8 cellular contexts compared by ENCODE assay signal in genomic region chr3:47421741-47422649, GRCh38. TPM values are rescaled to one million over a fixed set of nuclear protein-coding genes. Genes with fewer than 3 reads are reported as not detected.
DNase-seq lines count a peak whose midpoint lies in the region; ATAC-seq and TF ChIP-seq lines count a peak whose summit lies in the region.

No MANE protein-coding gene starts in this region.

- H4K12ac ChIP-seq in trophoblast cell (ENCODE audit: low read depth, low read length), result no peak overlapping the region

- no peaks in the 10 kb centered on the region; the same call in 1 of the 2 replicates for H3K27me3 Mint-ChIP-seq in H9 (ENCODE audit: low read depth)

- H3K4me1 Mint-ChIP-seq in H9, result peaks cover 6 to 11% of the 10 kb centered on the region in 2 experiments

- H2AK5ac ChIP-seq in H9 (ENCODE audit: insufficient read length, low read length), result no peak overlapping the region
- H2AK5ac ChIP-seq in trophoblast cell (ENCODE audit: low read length), result no peak overlapping the region

- H3K9me3 ChIP-seq in H9 (ENCODE audit: control insufficient read depth, low read depth, low read length) (no peaks in the 10 kb centered on the region), WERI-Rb-1 (ENCODE audit: severe bottlenecking) (no peaks in the 10 kb centered on the region), trophoblast cell (ENCODE audit: insufficient read depth, low read depth, low read length) (peaks cover 3% of the 10 kb centered on the region)

- H3K79me2 ChIP-seq in H9 (ENCODE audit: insufficient read depth, low read length) (no peaks in the 10 kb centered on the region), trophoblast cell (ENCODE audit: control insufficient read depth, insufficient read depth, low read length, poor library complexity) (no peaks in the 10 kb centered on the region)

- no peaks in the 10 kb centered on the region for H3K23me2 ChIP-seq in H9 (ENCODE audit: insufficient read length, low read depth, low read length, poor library complexity, severe bottlenecking)

- no peak overlapping the region for H3T11ph ChIP-seq in H9 (ENCODE audit: low read length)

- no peak overlapping the region for H2BK120ac ChIP-seq in H9 (ENCODE audit: low read depth, low read length, poor library complexity, severe bottlenecking)
- H2BK120ac ChIP-seq in trophoblast cell (ENCODE audit: insufficient read depth, low read length, poor library complexity), result no peak overlapping the region

- H3K36me3 Mint-ChIP-seq in H9 (ENCODE audit: insufficient read depth in 1 of 3, low read depth in 3 of 3), result peaks cover 17 to 54% (median 41%) of the 10 kb centered on the region in 3 experiments

- no peak overlapping the region for H2BK12ac ChIP-seq in H9 (ENCODE audit: insufficient read length, low read depth, low read length)
- no peak overlapping the region for H2BK12ac ChIP-seq in trophoblast cell (ENCODE audit: low read length)

- H2BK5ac ChIP-seq in H9 (ENCODE audit: insufficient read length, low read length), result no peak overlapping the region
- H2BK5ac ChIP-seq in trophoblast cell (ENCODE audit: low read depth, low read length, poor library complexity), result no peak overlapping the region

- no peak overlapping the region for H4K5ac ChIP-seq in H9 (ENCODE audit: insufficient read length, low read depth, low read length)

- H2AFZ ChIP-seq in H9 (ENCODE audit: low read length) (no peak overlapping the region), trophoblast cell (ENCODE audit: insufficient read depth, low read length, poor library complexity) (no peak overlapping the region)

- H3K18ac ChIP-seq in H9 (ENCODE audit: insufficient read length, low read depth, low read length), result no peak overlapping the region
- no peak overlapping the region for H3K18ac ChIP-seq in trophoblast cell (ENCODE audit: low read length)

- H2BK15ac ChIP-seq in H9 (ENCODE audit: low read depth, low read length), result no peak overlapping the region

- H3K23ac ChIP-seq in H9 (ENCODE audit: insufficient read length, low read depth, low read length), result no peak overlapping the region
- no peak overlapping the region for H3K23ac ChIP-seq in trophoblast cell (ENCODE audit: low read length)

- ATAC-seq in HG03439 (IDR thresholded peaks at IDR 0.05; ENCODE audit: unreplicated experiment) (no peak), GM18907 (IDR thresholded peaks at IDR 0.05; ENCODE audit: unreplicated experiment) (no peak)

- no peak overlapping the region for H4K8ac ChIP-seq in H9 (replicated peaks; ENCODE audit: insufficient read length, low read depth, low read length)
- peak overlapping the region; percentile 85 for H4K8ac ChIP-seq in trophoblast cell (ENCODE audit: low read depth, low read length)

- no peak overlapping the region for H2BK20ac ChIP-seq in H9 (ENCODE audit: low read depth, low read length, poor library complexity, severe bottlenecking)

- H3K79me1 ChIP-seq in H9 (ENCODE audit: insufficient read depth, low read depth, low read length, poor library complexity, severe bottlenecking), result no peaks in the 10 kb centered on the region
- H3K79me1 ChIP-seq in trophoblast cell (ENCODE audit: low read length), result no peaks in the 10 kb centered on the region

- no CpG with 5 or more reads among the region's 13 CpGs for WGBS in H9 (ENCODE audit: extremely low coverage, insufficient read length, low lambda C conversion rate)
- no CpG with 5 or more reads among the region's 13 CpGs for WGBS in trophoblast cell (ENCODE audit: extremely low coverage, insufficient coverage, insufficient read length)

- DNase-seq in AG10803 (ENCODE audit: low read depth) (peak; percentile 27), H9 (no peak), WERI-Rb-1 (no peak), fibroblast of gingiva (ENCODE audit: low read depth) (peak; percentile 25), trophoblast cell (peak in 1 of 2 donors; percentile 33), NCI-H524 treated with DMSO at 0.1 percent for 48 hours (lab: John Stamatoyannopoulos, UW) (no peak)

- H3K36me3 ChIP-seq in WERI-Rb-1, result peaks cover 60% of the 10 kb centered on the region
- H3K36me3 ChIP-seq in trophoblast cell (ENCODE audit: control insufficient read depth in 1 of 2, insufficient read depth in 2 of 2, low read length in 2 of 2), result peaks cover 38 to 49% of the 10 kb centered on the region in 2 experiments

- no peak overlapping the region for H3K4me3 ChIP-seq in AG10803 (ENCODE audit: low read length)
- no peak overlapping the region for H3K4me3 ChIP-seq in WERI-Rb-1 (ENCODE audit: low read depth, low read length)
- no peak overlapping the region for H3K4me3 ChIP-seq in trophoblast cell (ENCODE audit: low read depth, low read length)

- no peak overlapping the region for H3K9ac ChIP-seq in H9 (ENCODE audit: extremely low read depth, insufficient read length, low read length)
- H3K9ac ChIP-seq in trophoblast cell (ENCODE audit: low read length), result no peak overlapping the region

- peak; percentile 33 for TF ChIP-seq CTCF in AG10803 (conservative IDR thresholded peaks at IDR 0.05; ENCODE audit: low read length)
- TF ChIP-seq CTCF in H9 (conservative IDR thresholded peaks at IDR 0.05), result peak; percentile 47; the same call in 2 of the 3 replicates
- TF ChIP-seq CTCF in WERI-Rb-1 (IDR thresholded peaks at IDR 0.05; ENCODE audit: low read depth, low read length), result peak; percentile 53

- no peak overlapping the region for H3K56ac ChIP-seq in H9 (ENCODE audit: insufficient read length, low read depth, low read length)

- no peak overlapping the region for H4K91ac ChIP-seq in H9 (ENCODE audit: insufficient read length, low read depth, low read length)
- no peak overlapping the region for H4K91ac ChIP-seq in trophoblast cell (ENCODE audit: low read depth, low read length)

- H3K27ac ChIP-seq in H9 (ENCODE audit: insufficient read length, low read depth, low read length) (peak overlapping the region; percentile 15), WERI-Rb-1 (peak overlapping the region; percentile 77), trophoblast cell (ENCODE audit: low read depth, low read length) (no peak overlapping the region)

- H3K9me3 Mint-ChIP-seq in H9, result peaks cover 0 to 3% of the 10 kb centered on the region in 2 experiments; a peak in 2 of 5 replicates

- H3K14ac ChIP-seq in H9 (ENCODE audit: insufficient read depth, low read length), result no peak overlapping the region
- H3K14ac ChIP-seq in trophoblast cell (ENCODE audit: low read length), result no peak overlapping the region

- H3K27ac Mint-ChIP-seq in H9, result peak overlapping the region in 2 of 3 experiments; percentile 61 to 97; a peak in 3 of 7 replicates

- H3K4me2 ChIP-seq in H9 (ENCODE audit: insufficient read depth, insufficient read length, low read length) (no peak overlapping the region), trophoblast cell (ENCODE audit: low read length) (no peak overlapping the region)

- H3K4me3 Mint-ChIP-seq in H9, result no peak overlapping the region

- no peak overlapping the region; the same call in 1 of the 2 replicates for H3K4ac ChIP-seq in H9 (ENCODE audit: low read depth, low read length)
- no peak overlapping the region for H3K4ac ChIP-seq in trophoblast cell (ENCODE audit: low read depth, low read length)

- peaks cover 2% of the 10 kb centered on the region for H4K20me1 ChIP-seq in H9 (ENCODE audit: control insufficient read depth, insufficient read depth, insufficient read length)

- H3K27me3 ChIP-seq in H9 (ENCODE audit: insufficient read depth, low read length) (no peaks in the 10 kb centered on the region), WERI-Rb-1 (ENCODE audit: insufficient read depth, low read depth, severe bottlenecking) (no peaks in the 10 kb centered on the region), trophoblast cell (ENCODE audit: insufficient read depth, low read length) (no peaks in the 10 kb centered on the region)

- H3K4me1 ChIP-seq in H9 (ENCODE audit: insufficient read depth, low read length) (no peaks in the 10 kb centered on the region), trophoblast cell (ENCODE audit: control insufficient read depth in 1 of 2, insufficient read depth in 2 of 2, low read length in 2 of 2) (no peaks in the 10 kb centered on the region)

RNA-seq across cellular contexts. Expression of gene PTPN23, which starts 41.2 kb away (rescaled TPM):
- total RNA-seq in H9 (2021), result 38.0 and 42.2 TPM in 2 replicates
- 26.0 and 26.5 TPM in 2 replicates for polyA plus RNA-seq in trophoblast cell (2013)

RNA-seq across cellular contexts. Expression of gene SCAP, which starts 53.7 kb away (rescaled TPM):
- total RNA-seq in H9 (2021), result 101 and 104 TPM in 2 replicates
- 33.3 and 34.4 TPM in 2 replicates for polyA plus RNA-seq in trophoblast cell (2013)

Comparison
In these comparisons a context has a peak if more than half of its experiments do, and no peak if none do; other contexts are left out.
1. DNase-seq: peak in AG10803 (single experiment) and fibroblast of gingiva (single experiment); none in H9 (single experiment), WERI-Rb-1 (single experiment) and NCI-H524 treated with DMSO at 0.1 percent for 48 hours (single experiment).
2. Peak in every context shown above with its lines, with median percentiles within 50 percentile points of each other: CTCF ChIP-seq.